10 cellular contexts compared by ENCODE assay signal in genomic region chr1:47527653-47528272, GRCh38.
A peak's percentile ranks its signal among the peaks of the same experiment; 100 is the strongest.
DNase-seq lines count a peak whose midpoint lies in the region; ATAC-seq and TF ChIP-seq lines count a peak whose summit lies in the region.
"Had no signal": no experiment of that assay in that cellular context is flagged by ENCODE, and none has a peak within 500 bp of the region (broad histone marks: within the 10 kb centered on the region; RNA-seq: fewer than 3 reads in every experiment).

No MANE protein-coding gene starts in this region.

- H4K20me1 ChIP-seq in hepatocyte (ENCODE audit: insufficient read depth, poor library complexity, severe bottlenecking): no peaks in the 10 kb centered on the region

- no peaks in the 10 kb centered on the region for H3K4me1 ChIP-seq in hepatocyte (ENCODE audit: insufficient read depth)

- peak; percentile 43 for TF ChIP-seq CTCF in AG10803 (conservative IDR thresholded peaks at IDR 0.05; ENCODE audit: low read length)
- TF ChIP-seq CTCF in GM13977 (IDR thresholded peaks at IDR 0.05; ENCODE audit: extremely low read depth, insufficient read depth, missing control alignments): peak; percentile 30
- 0 out of 2 replicates have a peak, but pooled peaks have one; percentile 9 for TF ChIP-seq CTCF in RWPE1 (conservative IDR thresholded peaks at IDR 0.05; ENCODE audit: low read depth)
- TF ChIP-seq CTCF in hepatocyte (IDR thresholded peaks at IDR 0.05; ENCODE audit: poor library complexity): peak; percentile 40
- no peak for TF ChIP-seq CTCF in CD4-positive, alpha-beta T cell (IDR thresholded peaks at IDR 0.05)

- peaks cover 83% of the 10 kb centered on the region for H3K27me3 Mint-ChIP-seq in CD4-positive, alpha-beta T cell

- H3K4me3 ChIP-seq in AG10803 (ENCODE audit: low read length) (no peak overlapping the region), hepatocyte (no peak overlapping the region)
- H3K4me3 ChIP-seq: sigmoid colon had no signal

- H3K27me3 ChIP-seq in hepatocyte: peaks cover 11% of the 10 kb centered on the region
- H3K27me3 ChIP-seq in CD4-positive, alpha-beta T cell (ENCODE audit: control insufficient read depth, insufficient read depth, low read length): peaks cover 34% of the 10 kb centered on the region
- H3K27me3 ChIP-seq: sigmoid colon had no signal

- H2AFZ ChIP-seq in hepatocyte: no peak overlapping the region

- no peak overlapping the region for H3K4me3 Mint-ChIP-seq in CD4-positive, alpha-beta T cell

- in situ Hi-C loops in GM13977 (cut with MboI; ENCODE audit: low pct_unique_long_range_greater_than_20kb, low sequenced_read_pairs, unreplicated experiment): no loop called here

- 63% methylated on average over 7 of the region's 7 CpGs for WGBS in hepatocyte (ENCODE audit: low lambda C conversion rate, missing lambda C conversion rate)

- H3K27ac ChIP-seq in RWPE1 (no peak overlapping the region), hepatocyte (no peak overlapping the region)
- H3K27ac ChIP-seq in CD4-positive, alpha-beta T cell (ENCODE audit: low read depth, low read length): no peak overlapping the region
- H3K27ac ChIP-seq: sigmoid colon had no signal

- no peak overlapping the region for H3K4me2 ChIP-seq in hepatocyte

- DNase-seq in AG10803 (ENCODE audit: low read depth) (peak; percentile 8), GM13977 (ENCODE audit: low spot score) (no peak), RWPE1 (ENCODE audit: low spot score) (peak; percentile 26), hepatocyte (ENCODE audit: low spot score) (peak; percentile 45), amniotic stem cell (lab: John Stamatoyannopoulos, UW) (no peak), GM03348 (ENCODE audit: low spot score) (no peak), epidermal melanocyte (ENCODE audit: insufficient read length, low spot score) (no peak)
- DNase-seq in CD4-positive, alpha-beta T cell: no peak
- DNase-seq: activated CD4-positive, alpha-beta T cell treated with anti-CD3 and anti-CD28 coated beads for 1 hour; sigmoid colon had no signal

- H3K9me2 ChIP-seq in hepatocyte (replicated peaks; ENCODE audit: insufficient read depth): no peaks in the 10 kb centered on the region

- no peaks in the 10 kb centered on the region for H3K36me3 Mint-ChIP-seq in CD4-positive, alpha-beta T cell (ENCODE audit: low read depth)

- H3K4me1 Mint-ChIP-seq in CD4-positive, alpha-beta T cell (ENCODE audit: low read depth): no peaks in the 10 kb centered on the region

- no peak overlapping the region for H3K27ac Mint-ChIP-seq in CD4-positive, alpha-beta T cell

- intact Hi-C loops in CD4-positive, alpha-beta T cell (cut with DNase I, micrococcal nuclease): no loop called here

- H3K79me2 ChIP-seq in hepatocyte: no peaks in the 10 kb centered on the region

- no peaks in the 10 kb centered on the region for H3K36me3 ChIP-seq in hepatocyte (replicated peaks; ENCODE audit: insufficient read depth, low read depth)
- H3K36me3 ChIP-seq: sigmoid colon had no signal

- CTCF ChIA-PET in RWPE1 (lab: Yijun Ruan, JAX): interaction anchor here (1.0 to 2.8 kb wide), 2 partner anchors 167 to 182 kb away, joined by 3 to 9 read pairs; no protein-coding TSS in a partner anchor
- CTCF ChIA-PET in CD4-positive, alpha-beta T cell (lab: Charles Lee): no interaction called here

- H3K9me3 Mint-ChIP-seq in CD4-positive, alpha-beta T cell: peaks cover 10% of the 10 kb centered on the region

- POLR2A ChIA-PET in RWPE1 (lab: Yijun Ruan, JAX; ENCODE audit: low non-redundant PET): no interaction called here
- POLR2A ChIA-PET in CD4-positive, alpha-beta T cell (lab: Charles Lee): no interaction called here

- ATAC-seq in CD4-positive, alpha-beta T cell (ENCODE audit: poor library complexity): no peak

- peaks cover 6% of the 10 kb centered on the region for H3K9me3 ChIP-seq in hepatocyte (ENCODE audit: low read depth)
- H3K9me3 ChIP-seq in CD4-positive, alpha-beta T cell (ENCODE audit: control insufficient read depth, low read length): peaks cover 10% of the 10 kb centered on the region

Comparison
In these comparisons a context has a peak if more than half of its experiments do, and no peak if none do; other contexts are left out.
1. DNase-seq: peak in AG10803 (single experiment), RWPE1 (single experiment) and hepatocyte (single experiment); none in GM13977 (single experiment), CD4-positive, alpha-beta T cell (0 of 10), amniotic stem cell (single experiment), GM03348 (single experiment) and epidermal melanocyte (single experiment).